In genomic region chr22:32205974-32206773, GRCh38 we compare ENCODE assay signal across 12 cellular contexts. TPM values are rescaled to one million over a fixed set of nuclear protein-coding genes. Genes with fewer than 3 reads are reported as not detected.
DNase-seq lines count a peak whose midpoint lies in the region; ATAC-seq and TF ChIP-seq lines count a peak whose summit lies in the region.
"Had no signal": no experiment of that assay in that cellular context is flagged by ENCODE, and none has a peak within 500 bp of the region (broad histone marks: within the 10 kb centered on the region; RNA-seq: fewer than 3 reads in every experiment).

No MANE protein-coding gene starts in this region.

- peak overlapping the region; percentile 79 for H3K4me3 Mint-ChIP-seq in activated T-helper 17 cell treated with anti-CD3 and anti-CD28 coated beads, Interleukin-2, amount 50 U/mL, for 72 hours
- H3K4me3 Mint-ChIP-seq in mesothelial cell of epicardium, result peak overlapping the region; percentile 81
- no peak overlapping the region for H3K4me3 Mint-ChIP-seq in osteocyte (ENCODE audit: unreplicated experiment)
- H3K4me3 Mint-ChIP-seq: T-helper 1 cell treated with Interleukin-12 subunit alpha and Interleukin-12 subunit beta and Interleukin-4 antibody, amounts not matched to agents 30 μg/mL and 1 μg/mL, for 36 hours had no signal

- H3K36me3 Mint-ChIP-seq in activated T-helper 17 cell treated with anti-CD3 and anti-CD28 coated beads, Interleukin-2, amount 50 U/mL, for 72 hours (ENCODE audit: low read depth), result no peaks in the 10 kb centered on the region
- H3K36me3 Mint-ChIP-seq in mesothelial cell of epicardium, result no peaks in the 10 kb centered on the region
- H3K36me3 Mint-ChIP-seq in osteocyte (ENCODE audit: unreplicated experiment), result no peaks in the 10 kb centered on the region

- no peak overlapping the region for H3K27ac Mint-ChIP-seq in activated T-helper 17 cell treated with anti-CD3 and anti-CD28 coated beads, Interleukin-2, amount 50 U/mL, for 72 hours
- H3K27ac Mint-ChIP-seq in mesothelial cell of epicardium (no peak overlapping the region), osteocyte (ENCODE audit: unreplicated experiment) (no peak overlapping the region)
- H3K27ac Mint-ChIP-seq: T-helper 1 cell treated with Interleukin-12 subunit alpha and Interleukin-12 subunit beta and Interleukin-4 antibody, amounts not matched to agents 30 μg/mL and 1 μg/mL, for 36 hours had no signal

- H3K9me3 Mint-ChIP-seq in activated T-helper 17 cell treated with anti-CD3 and anti-CD28 coated beads, Interleukin-2, amount 50 U/mL, for 72 hours, result no peaks in the 10 kb centered on the region
- no peaks in the 10 kb centered on the region for H3K9me3 Mint-ChIP-seq in mesothelial cell of epicardium
- H3K9me3 Mint-ChIP-seq in osteocyte (ENCODE audit: unreplicated experiment), result no peaks in the 10 kb centered on the region
- H3K9me3 Mint-ChIP-seq: T-helper 1 cell treated with Interleukin-12 subunit alpha and Interleukin-12 subunit beta and Interleukin-4 antibody, amounts not matched to agents 30 μg/mL and 1 μg/mL, for 36 hours had no signal

- H3K27me3 Mint-ChIP-seq in activated T-helper 17 cell treated with anti-CD3 and anti-CD28 coated beads, Interleukin-2, amount 50 U/mL, for 72 hours, result no peaks in the 10 kb centered on the region
- H3K27me3 Mint-ChIP-seq in mesothelial cell of epicardium (ENCODE audit: low read depth) (peaks cover 59% of the 10 kb centered on the region), osteocyte (ENCODE audit: unreplicated experiment) (no peaks in the 10 kb centered on the region)

- in situ Hi-C loops in GM13976 (cut with MboI; ENCODE audit: low sequenced_read_pairs, unreplicated experiment), result no loop called here

- TF ChIP-seq CTCF in GM13976 (IDR thresholded peaks at IDR 0.05; ENCODE audit: borderline replicate concordance, control extremely low read depth, extremely low read depth, insufficient read depth, missing control alignments) (no peak), mesothelial cell of epicardium (IDR thresholded peaks at IDR 0.05; ENCODE audit: unreplicated experiment) (peak; percentile 20), osteocyte (IDR thresholded peaks at IDR 0.05) (no peak)

- DNase-seq in DMS 273 (lab: John Stamatoyannopoulos, UW; ENCODE audit: unreplicated experiment), result peak; percentile 17
- no peak for DNase-seq in DMS 273 treated with DMSO at 0.1 percent for 48 hours (lab: John Stamatoyannopoulos, UW)
- peak; percentile 33 for DNase-seq in GM13976 (ENCODE audit: low spot score)
- no peak for DNase-seq in mesothelial cell of epicardium (ENCODE audit: low spot score in 2 of 2, unreplicated experiment in 2 of 2)
- DNase-seq in osteocyte (ENCODE audit: extremely low spot score, unreplicated experiment), result no peak
- DNase-seq in CD1c-positive myeloid dendritic cell (ENCODE audit: extremely low spot score), result no peak
- DNase-seq in stimulated activated CD4-positive, alpha-beta T cell treated with anti-CD3 and anti-CD28 coated beads, Interleukin-12 subunit alpha, Interleukin-12 subunit beta, amount 100 ng/mL, for 4 hours, result no peak

- H3K4me1 Mint-ChIP-seq in activated T-helper 17 cell treated with anti-CD3 and anti-CD28 coated beads, Interleukin-2, amount 50 U/mL, for 72 hours, result peaks cover 16% of the 10 kb centered on the region
- peaks cover 16% of the 10 kb centered on the region for H3K4me1 Mint-ChIP-seq in mesothelial cell of epicardium
- H3K4me1 Mint-ChIP-seq in osteocyte (ENCODE audit: unreplicated experiment), result peaks cover 13% of the 10 kb centered on the region

- no peak for ATAC-seq in activated T-helper 17 cell treated with anti-CD3 and anti-CD28 coated beads, Interleukin-2, amount 50 U/mL, for 72 hours (replicated peaks)

RNA-seq across cellular contexts. Expression of gene RFPL2, which starts 1.3 kb away (rescaled TPM):
- total RNA-seq in activated T-helper 17 cell treated with anti-CD3 and anti-CD28 coated beads, Interleukin-2, amount 50 U/mL, for 72 hours, result under 1 TPM; 0.24 to 0.30 TPM
- total RNA-seq in mesothelial cell of epicardium, result 0.36 to 0.53 TPM (median 0.40 TPM) in 3 replicates
- total RNA-seq in osteocyte, result not detected in 2 replicates
- total RNA-seq: Caco-2, dermis blood vessel endothelial cell, mammary epithelial cell had no signal

RNA-seq across cellular contexts. Expression of gene C22orf42, which starts 47.1 kb away (rescaled TPM):
- not detected for total RNA-seq in activated T-helper 17 cell treated with anti-CD3 and anti-CD28 coated beads, Interleukin-2, amount 50 U/mL, for 72 hours
- not detected in 3 replicates for total RNA-seq in mesothelial cell of epicardium
- total RNA-seq in osteocyte, result not detected in 2 replicates
- total RNA-seq: Caco-2, dermis blood vessel endothelial cell, mammary epithelial cell had no signal

RNA-seq across cellular contexts. Expression of gene SLC5A4, which starts 49.0 kb away (rescaled TPM):
- total RNA-seq in activated T-helper 17 cell treated with anti-CD3 and anti-CD28 coated beads, Interleukin-2, amount 50 U/mL, for 72 hours, result not detected
- total RNA-seq in mesothelial cell of epicardium (not detected in 3 replicates), osteocyte (not detected in 2 replicates)
- total RNA-seq: Caco-2, mammary epithelial cell had no signal

Comparison
In these comparisons a context has a peak if more than half of its experiments do, and no peak if none do; other contexts are left out.
1. DNase-seq: peak in DMS 273 (single experiment) and GM13976 (single experiment); none in DMS 273 treated with DMSO at 0.1 percent for 48 hours (single experiment), mesothelial cell of epicardium (0 of 2), osteocyte (single experiment), CD1c-positive myeloid dendritic cell (single experiment) and stimulated activated CD4-positive, alpha-beta T cell treated with anti-CD3 and anti-CD28 coated beads, Interleukin-12 subunit alpha, Interleukin-12 subunit beta, amount 100 ng/mL, for 4 hours (single experiment).